ENCODE assay signal across 12 cellular contexts in the genomic region with DNA sequence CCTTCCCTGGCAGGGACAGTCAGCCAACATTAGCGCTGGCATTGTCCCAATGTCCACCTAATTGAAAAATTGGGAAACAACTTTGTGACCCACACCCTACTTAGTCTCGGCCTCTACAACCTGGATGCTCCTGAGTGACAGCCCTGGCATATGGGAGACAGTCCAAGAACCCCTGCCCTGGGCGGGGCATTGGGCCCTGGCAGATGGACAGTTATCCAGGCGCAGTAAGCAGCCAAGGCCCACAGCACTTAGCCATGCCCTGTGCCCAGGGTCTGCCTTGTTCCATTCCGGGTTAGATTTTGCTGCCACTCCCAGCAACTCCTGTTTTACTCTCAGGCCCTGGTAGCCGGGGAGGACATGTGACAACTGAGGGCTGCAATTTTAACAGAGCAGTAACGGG.
"Had no signal": no experiment of that assay in that cellular context is flagged by ENCODE, and none has a peak within 500 bp of the region (broad histone marks: within the 10 kb centered on the region; RNA-seq: fewer than 3 reads in every experiment).

No MANE protein-coding gene starts in this region.

- H3K4me1 Mint-ChIP-seq: memory B cell; stimulated activated naive B cell treated with anti-CD40 and anti-IgM and Interleukin-4, amounts not matched to agents 10 μg/mL and 1 μg/mL and 100 μg/mL, for 72 hours had no signal

- H3K4me3 Mint-ChIP-seq: activated CD8-positive, alpha-beta T cell treated with anti-CD3 and anti-CD28 coated beads, Interleukin-2, amount 10 ng/mL, durations not matched to agents 7 days and 5 days; memory B cell; neural progenitor cell; stimulated activated naive B cell treated with anti-CD40 and anti-IgM and Interleukin-4, amounts not matched to agents 10 μg/mL and 1 μg/mL and 100 μg/mL, for 72 hours; T-helper 2 cell treated with Interferon-gamma antibody and Interleukin-4, amounts not matched to agents 5 μg/mL and 100 μg/mL, for 36 hours; type B pancreatic cell had no signal

- H3K27ac ChIP-seq: heart left ventricle, left ventricle myocardium inferior, neural progenitor cell had no signal

- H3K4me3 ChIP-seq: heart left ventricle, left ventricle myocardium inferior, neural progenitor cell had no signal

- H3K27me3 ChIP-seq: neural progenitor cell had no signal

- DNase-seq: activated CD4-positive, alpha-beta T cell treated with anti-CD3 and anti-CD28 coated beads for 4 hours; activated CD8-positive, alpha-beta memory T cell treated with anti-CD3 and anti-CD28 coated beads, Interleukin-2, amount 50 U/mL, for 48 hours; activated CD8-positive, alpha-beta T cell treated with anti-CD3 and anti-CD28 coated beads, Interleukin-2, amount 10 ng/mL, durations not matched to agents 7 days and 5 days; activated naive CD4-positive, alpha-beta T cell treated with Interleukin-2 at 50 U/mL for 16 hours; effector CD4-positive, alpha-beta T cell; heart left ventricle; left ventricle myocardium inferior; stimulated activated naive B cell treated with anti-CD40 and anti-IgM and Interleukin-4, amounts not matched to agents 10 μg/mL and 1 μg/mL and 100 μg/mL, for 72 hours had no signal

- ATAC-seq: activated CD8-positive, alpha-beta T cell treated with anti-CD3 and anti-CD28 coated beads, Interleukin-2, amount 10 ng/mL, durations not matched to agents 7 days and 5 days; heart left ventricle; stimulated activated naive B cell treated with anti-CD40 and anti-IgM and Interleukin-4, amounts not matched to agents 10 μg/mL and 1 μg/mL and 100 μg/mL, for 72 hours had no signal

- H3K27ac Mint-ChIP-seq: activated CD8-positive, alpha-beta T cell treated with anti-CD3 and anti-CD28 coated beads, Interleukin-2, amount 10 ng/mL, durations not matched to agents 7 days and 5 days; memory B cell; neural progenitor cell; stimulated activated naive B cell treated with anti-CD40 and anti-IgM and Interleukin-4, amounts not matched to agents 10 μg/mL and 1 μg/mL and 100 μg/mL, for 72 hours; T-helper 2 cell treated with Interferon-gamma antibody and Interleukin-4, amounts not matched to agents 5 μg/mL and 100 μg/mL, for 36 hours; type B pancreatic cell had no signal

- H3K9me3 Mint-ChIP-seq: memory B cell; stimulated activated naive B cell treated with anti-CD40 and anti-IgM and Interleukin-4, amounts not matched to agents 10 μg/mL and 1 μg/mL and 100 μg/mL, for 72 hours; T-helper 2 cell treated with Interferon-gamma antibody and Interleukin-4, amounts not matched to agents 5 μg/mL and 100 μg/mL, for 36 hours had no signal

- H3K36me3 ChIP-seq: heart left ventricle, left ventricle myocardium inferior, neural progenitor cell had no signal

- H3K36me3 Mint-ChIP-seq: memory B cell; neural progenitor cell; stimulated activated naive B cell treated with anti-CD40 and anti-IgM and Interleukin-4, amounts not matched to agents 10 μg/mL and 1 μg/mL and 100 μg/mL, for 72 hours; type B pancreatic cell had no signal
